ENCODE assay signal across 26 cellular contexts in the genomic region with DNA sequence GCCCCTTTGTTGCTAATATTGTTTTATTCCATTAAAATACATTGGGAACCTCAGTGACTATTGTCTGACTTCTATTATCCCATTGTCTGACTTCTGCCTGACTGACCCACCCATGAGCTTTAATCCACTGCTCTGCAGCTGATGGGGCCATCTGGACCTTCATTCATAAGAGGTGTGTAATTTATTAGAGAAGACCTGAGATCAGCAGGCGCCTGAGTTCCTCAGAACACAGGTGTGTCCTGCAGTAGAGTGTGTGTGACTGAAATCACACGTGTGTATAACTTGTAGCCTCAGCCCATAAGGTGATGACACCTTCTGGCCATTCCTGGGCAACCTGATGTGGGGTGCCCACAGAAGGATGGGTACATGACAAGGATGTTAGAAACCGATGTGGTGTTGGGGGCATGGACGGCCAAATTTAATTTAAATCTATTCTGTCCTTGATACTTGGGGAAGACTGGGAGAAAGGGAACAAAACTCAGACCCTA.
DNase-seq lines count a peak whose midpoint lies in the region; ATAC-seq and TF ChIP-seq lines count a peak whose summit lies in the region.
"Had no signal": no experiment of that assay in that cellular context is flagged by ENCODE, and none has a peak within 500 bp of the region (broad histone marks: within the 10 kb centered on the region; RNA-seq: fewer than 3 reads in every experiment).

No MANE protein-coding gene starts in this region.

- H3K27ac Mint-ChIP-seq in memory B cell = no peak overlapping the region
- H3K27ac Mint-ChIP-seq in activated CD4-positive, alpha-beta memory T cell treated with anti-CD3 and anti-CD28 coated beads, Interleukin-2, amount 10 ng/mL, durations not matched to agents 7 days and 5 days = no peak overlapping the region
- H3K27ac Mint-ChIP-seq: CD8-positive, alpha-beta T cell had no signal

- CTCF ChIA-PET in GM10248 (lab: Yijun Ruan, JAX) = interaction anchor here (1.0 to 7.8 kb wide), 19 partner anchors 10 to 809 kb away, joined by 3 to 85 read pairs (median 6); no protein-coding TSS in a partner anchor
- CTCF ChIA-PET in OCI-LY7 (lab: Charles Lee; ENCODE audit: unreplicated experiment) = no interaction called here
- CTCF ChIA-PET in activated CD4-positive, alpha-beta memory T cell treated with anti-CD3 and anti-CD28 coated beads, Interleukin-2, amount 10 ng/mL, durations not matched to agents 7 days and 5 days (lab: Charles Lee) = interaction anchor here (1.0 to 1.4 kb wide), 2 partner anchors 29 to 33 kb away, joined by 3 to 4 read pairs; no protein-coding TSS in a partner anchor

- DNase-seq in GM10248 (ENCODE audit: extremely low spot score) (no peak), OCI-LY7 (ENCODE audit: low spot score) (no peak), memory B cell (ENCODE audit: low spot score in 2 of 2) (no peak), NCI-H1930 (lab: John Stamatoyannopoulos, UW) (no peak)
- DNase-seq in activated CD4-positive, alpha-beta memory T cell treated with anti-CD3 and anti-CD28 coated beads, Interleukin-2, amount 10 ng/mL, durations not matched to agents 7 days and 5 days = no peak
- DNase-seq: AML-193; CD8-positive, alpha-beta T cell; DMS79 treated with DMSO at 0.1 percent for 48 hours; Karpas-422; MV-4-11; NCI-H1105; NCI-H1436 treated with DMSO at 0.1 percent for 48 hours; NCI-H187 treated with DMSO at 0.1 percent for 48 hours; NCI-H2107; NCI-H446; NCI-H524 treated with DMSO at 0.1 percent for 48 hours; NCI-H82; SIG-M5 had no signal

- H3K9me3 ChIP-seq in BLaER1 = no peaks in the 10 kb centered on the region
- H3K9me3 ChIP-seq in OCI-LY7 (ENCODE audit: low read length) = no peaks in the 10 kb centered on the region

- no peaks in the 10 kb centered on the region for H3K9me2 ChIP-seq in OCI-LY7 (ENCODE audit: insufficient read depth, low read length)

- H4K20me1 ChIP-seq in BLaER1 = no peaks in the 10 kb centered on the region
- no peaks in the 10 kb centered on the region for H4K20me1 ChIP-seq in OCI-LY7 (ENCODE audit: insufficient read depth, low read length)

- no peak overlapping the region for H3K9ac ChIP-seq in BLaER1

- H3K27ac ChIP-seq in BLaER1 (peak overlapping the region; percentile 16; the same call in 1 of the 2 replicates), OCI-LY7 (ENCODE audit: low read depth, low read length, poor library complexity, severe bottlenecking) (no peak overlapping the region)
- H3K27ac ChIP-seq: C4-2B, HL-60, SK-N-MC had no signal

- intact Hi-C loops in OCI-LY7 (cut with micrococcal nuclease; ENCODE audit: unreplicated experiment) = loop anchor here (5.0 kb wide), 1 partner anchor 40 kb away; no protein-coding TSS in a partner anchor

- no TSS peak for BruUV-seq in OCI-LY7 (replicated peaks; lab: Mats Ljungman, UMichigan)

- peak; percentile 16 for TF ChIP-seq CTCF in GM10248 (IDR thresholded peaks at IDR 0.05; ENCODE audit: control extremely low read depth, extremely low read depth, low read depth, missing control alignments)
- TF ChIP-seq CTCF in OCI-LY7 (conservative IDR thresholded peaks at IDR 0.05; ENCODE audit: low read length) = no peak

- H3K4me3 Mint-ChIP-seq in memory B cell = peak overlapping the region; percentile 15
- no peak overlapping the region for H3K4me3 Mint-ChIP-seq in activated CD4-positive, alpha-beta memory T cell treated with anti-CD3 and anti-CD28 coated beads, Interleukin-2, amount 10 ng/mL, durations not matched to agents 7 days and 5 days
- H3K4me3 Mint-ChIP-seq: CD8-positive, alpha-beta T cell had no signal

- no peaks in the 10 kb centered on the region for H3K9me3 Mint-ChIP-seq in memory B cell
- H3K9me3 Mint-ChIP-seq in activated CD4-positive, alpha-beta memory T cell treated with anti-CD3 and anti-CD28 coated beads, Interleukin-2, amount 10 ng/mL, durations not matched to agents 7 days and 5 days = no peaks in the 10 kb centered on the region
- H3K9me3 Mint-ChIP-seq: CD8-positive, alpha-beta T cell had no signal

- POLR2A ChIA-PET in GM10248 (lab: Yijun Ruan, JAX) = no interaction called here
- POLR2A ChIA-PET in OCI-LY7 (lab: Charles Lee) = interaction anchor here (0.6 to 1.2 kb wide), 3 partner anchors 14 to 66 kb away, joined by 3 to 4 read pairs (median 3); no protein-coding TSS in a partner anchor
- POLR2A ChIA-PET in activated CD4-positive, alpha-beta memory T cell treated with anti-CD3 and anti-CD28 coated beads, Interleukin-2, amount 10 ng/mL, durations not matched to agents 7 days and 5 days (lab: Charles Lee) = no interaction called here

- H3K4me3 ChIP-seq in BLaER1 = no peak overlapping the region
- H3K4me3 ChIP-seq in OCI-LY7 (ENCODE audit: low read depth, low read length, poor library complexity, severe bottlenecking) = no peak overlapping the region
- H3K4me3 ChIP-seq: SK-N-MC had no signal

- H3K36me3 ChIP-seq in BLaER1 = peaks cover 16% of the 10 kb centered on the region; the same call in 1 of the 2 replicates
- peaks cover 27% of the 10 kb centered on the region for H3K36me3 ChIP-seq in OCI-LY7 (ENCODE audit: insufficient read depth, low read length)

- peaks cover 12% of the 10 kb centered on the region for H3K4me1 Mint-ChIP-seq in memory B cell
- peaks cover 1% of the 10 kb centered on the region for H3K4me1 Mint-ChIP-seq in activated CD4-positive, alpha-beta memory T cell treated with anti-CD3 and anti-CD28 coated beads, Interleukin-2, amount 10 ng/mL, durations not matched to agents 7 days and 5 days

- H3K4me2 ChIP-seq in BLaER1 = no peak overlapping the region
- H3K4me2 ChIP-seq in OCI-LY7 (ENCODE audit: low read length) = peak overlapping the region; percentile 66

- ATAC-seq in memory B cell (ENCODE audit: low read depth) (no peak), GM19395 (IDR thresholded peaks at IDR 0.05; ENCODE audit: unreplicated experiment) (no peak), GM19452 (IDR thresholded peaks at IDR 0.05; ENCODE audit: unreplicated experiment) (no peak)
- ATAC-seq: CD8-positive, alpha-beta T cell; HCT116; Panc1 had no signal

- H3K4me1 ChIP-seq in BLaER1 (peaks cover 92% of the 10 kb centered on the region), OCI-LY7 (ENCODE audit: insufficient read depth, low read length, poor library complexity, severe bottlenecking) (peaks cover 62% of the 10 kb centered on the region)

- H3K36me3 Mint-ChIP-seq in memory B cell = peaks cover 4% of the 10 kb centered on the region
- H3K36me3 Mint-ChIP-seq in activated CD4-positive, alpha-beta memory T cell treated with anti-CD3 and anti-CD28 coated beads, Interleukin-2, amount 10 ng/mL, durations not matched to agents 7 days and 5 days (ENCODE audit: low read depth) = no peaks in the 10 kb centered on the region
- H3K36me3 Mint-ChIP-seq: CD8-positive, alpha-beta T cell had no signal

- H3K79me2 ChIP-seq in OCI-LY7 (ENCODE audit: insufficient read depth, low read depth, low read length) = peaks cover 7% of the 10 kb centered on the region; the same call in 1 of the 2 replicates

- no peaks in the 10 kb centered on the region for H3K27me3 ChIP-seq in BLaER1

- no peak overlapping the region for H2AFZ ChIP-seq in OCI-LY7 (ENCODE audit: low read length)

- no peaks in the 10 kb centered on the region for H3K27me3 Mint-ChIP-seq in memory B cell
- peaks cover 9% of the 10 kb centered on the region for H3K27me3 Mint-ChIP-seq in activated CD4-positive, alpha-beta memory T cell treated with anti-CD3 and anti-CD28 coated beads, Interleukin-2, amount 10 ng/mL, durations not matched to agents 7 days and 5 days
